ENCODE assay signal across 11 cellular contexts in the genomic region with DNA sequence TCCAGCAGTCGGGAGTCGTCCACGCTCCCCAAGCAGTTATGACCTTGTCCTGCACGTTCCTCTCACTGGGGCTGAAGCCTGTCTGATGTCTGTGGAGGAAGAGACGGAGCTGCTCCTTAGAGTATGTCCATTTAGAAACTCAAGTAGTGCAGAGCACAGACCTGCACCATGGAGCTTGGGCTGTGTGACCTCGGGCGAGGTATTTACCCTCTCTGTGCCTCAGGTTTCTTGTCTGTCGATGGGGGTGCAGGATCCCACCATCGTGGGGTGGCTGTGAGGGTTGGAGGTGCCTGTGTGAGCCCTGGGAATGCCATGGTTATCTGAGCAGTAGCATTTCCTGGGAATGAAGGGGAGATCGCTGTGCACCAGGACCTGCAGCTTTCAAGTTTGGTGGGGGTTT. TPM values are rescaled to one million over a fixed set of nuclear protein-coding genes. Genes with fewer than 3 reads are reported as not detected.
DNase-seq lines count a peak whose midpoint lies in the region; ATAC-seq and TF ChIP-seq lines count a peak whose summit lies in the region.
"Had no signal": no experiment of that assay in that cellular context is flagged by ENCODE, and none has a peak within 500 bp of the region (broad histone marks: within the 10 kb centered on the region; RNA-seq: fewer than 3 reads in every experiment).

No MANE protein-coding gene starts in this region.

- H3K36me3 ChIP-seq in lower lobe of right lung (peaks cover 27% of the 10 kb centered on the region), tibial artery (peaks cover 0 to 25% (median 20%) of the 10 kb centered on the region in 3 donors)

- TF ChIP-seq CTCF in lower lobe of right lung (IDR thresholded peaks at IDR 0.05) (no peak), tibial artery (IDR thresholded peaks at IDR 0.05) (no peak)

- no peak for DNase-seq in activated naive CD4-positive, alpha-beta T cell treated with anti-CD3 and anti-CD28 coated beads for 36 hours
- no peak for DNase-seq in activated naive CD4-positive, alpha-beta T cell treated with anti-CD3 and anti-CD28 coated beads, Interleukin-2, amount 50 U/mL, for 16 hours
- no peak for DNase-seq in activated T-helper 2 cell treated with anti-CD3 and anti-CD28 coated beads, Interferon-gamma antibody, Interleukin-2, Interleukin-4, amounts not matched to agents 10 μg/mL and 5 μg/mL and 100 μg/mL, durations not matched to agents 14 hours and 24 hours and 36 hours (ENCODE audit: low spot score)
- DNase-seq in lower lobe of right lung (no peak), tibial artery (no peak), NCI-H748 (lab: John Stamatoyannopoulos, UW; ENCODE audit: unreplicated experiment) (no peak), NCI-H446 (lab: John Stamatoyannopoulos, UW) (no peak), NCI-H2196 (lab: John Stamatoyannopoulos, UW; ENCODE audit: unreplicated experiment) (no peak)

- H3K4me3 ChIP-seq in lower lobe of right lung (no peak overlapping the region), tibial artery (no peak overlapping the region)
- H3K4me3 ChIP-seq: cardiac muscle cell had no signal

- intact Hi-C loops in activated naive CD4-positive, alpha-beta T cell treated with anti-CD3 and anti-CD28 coated beads for 36 hours (cut with micrococcal nuclease), result loop anchor here (5.0 kb wide), 2 partner anchors 92 to 368 kb away; a partner anchor contains a TSS
- intact Hi-C loops in activated T-helper 2 cell treated with anti-CD3 and anti-CD28 coated beads, Interferon-gamma antibody, Interleukin-2, Interleukin-4, amounts not matched to agents 10 μg/mL and 5 μg/mL and 100 μg/mL, durations not matched to agents 14 hours and 24 hours and 36 hours (cut with micrococcal nuclease), result no loop called here
- intact Hi-C loops in lower lobe of right lung (cut with DNase I) (no loop called here), tibial artery (cut with DNase I; ENCODE audit: low total_unique reads) (no loop called here)

- CTCF ChIA-PET in activated naive CD4-positive, alpha-beta T cell treated with anti-CD3 and anti-CD28 coated beads for 36 hours (lab: Charles Lee), result no interaction called here

- H3K27ac ChIP-seq in lower lobe of right lung, result peak overlapping the region; percentile 84
- peak overlapping the region; percentile 74 to 81 for H3K27ac ChIP-seq in tibial artery

- no peaks in the 10 kb centered on the region for H3K27me3 Mint-ChIP-seq in activated naive CD4-positive, alpha-beta T cell treated with anti-CD3 and anti-CD28 coated beads for 36 hours (ENCODE audit: low read depth)
- H3K27me3 Mint-ChIP-seq in activated T-helper 2 cell treated with anti-CD3 and anti-CD28 coated beads, Interferon-gamma antibody, Interleukin-2, Interleukin-4, amounts not matched to agents 10 μg/mL and 5 μg/mL and 100 μg/mL, durations not matched to agents 14 hours and 24 hours and 36 hours (ENCODE audit: low read depth), result no peaks in the 10 kb centered on the region

- H3K27ac Mint-ChIP-seq in activated naive CD4-positive, alpha-beta T cell treated with anti-CD3 and anti-CD28 coated beads for 36 hours, result peak overlapping the region; percentile 94
- H3K27ac Mint-ChIP-seq in activated T-helper 2 cell treated with anti-CD3 and anti-CD28 coated beads, Interferon-gamma antibody, Interleukin-2, Interleukin-4, amounts not matched to agents 10 μg/mL and 5 μg/mL and 100 μg/mL, durations not matched to agents 14 hours and 24 hours and 36 hours, result peak overlapping the region; percentile 95

- H3K4me1 ChIP-seq in lower lobe of right lung (peaks cover 41% of the 10 kb centered on the region), tibial artery (peaks cover 0 to 47% (median 31%) of the 10 kb centered on the region in 4 donors)

- H3K36me3 Mint-ChIP-seq in activated naive CD4-positive, alpha-beta T cell treated with anti-CD3 and anti-CD28 coated beads for 36 hours (ENCODE audit: low read depth), result peaks cover 36% of the 10 kb centered on the region
- peaks cover 70% of the 10 kb centered on the region for H3K36me3 Mint-ChIP-seq in activated T-helper 2 cell treated with anti-CD3 and anti-CD28 coated beads, Interferon-gamma antibody, Interleukin-2, Interleukin-4, amounts not matched to agents 10 μg/mL and 5 μg/mL and 100 μg/mL, durations not matched to agents 14 hours and 24 hours and 36 hours (ENCODE audit: low read depth)

- H3K9me3 ChIP-seq in lower lobe of right lung, result no peaks in the 10 kb centered on the region
- no peaks in the 10 kb centered on the region for H3K9me3 ChIP-seq in tibial artery

- H3K4me3 Mint-ChIP-seq in activated naive CD4-positive, alpha-beta T cell treated with anti-CD3 and anti-CD28 coated beads for 36 hours, result no peak overlapping the region
- peak overlapping the region; percentile 34 for H3K4me3 Mint-ChIP-seq in activated T-helper 2 cell treated with anti-CD3 and anti-CD28 coated beads, Interferon-gamma antibody, Interleukin-2, Interleukin-4, amounts not matched to agents 10 μg/mL and 5 μg/mL and 100 μg/mL, durations not matched to agents 14 hours and 24 hours and 36 hours (ENCODE audit: low read depth)

- H3K27me3 ChIP-seq in lower lobe of right lung (ENCODE audit: low read depth) (no peaks in the 10 kb centered on the region), tibial artery (no peaks in the 10 kb centered on the region)
- H3K27me3 ChIP-seq: cardiac muscle cell had no signal

- no peaks in the 10 kb centered on the region for H3K9me3 Mint-ChIP-seq in activated naive CD4-positive, alpha-beta T cell treated with anti-CD3 and anti-CD28 coated beads for 36 hours
- no peaks in the 10 kb centered on the region for H3K9me3 Mint-ChIP-seq in activated T-helper 2 cell treated with anti-CD3 and anti-CD28 coated beads, Interferon-gamma antibody, Interleukin-2, Interleukin-4, amounts not matched to agents 10 μg/mL and 5 μg/mL and 100 μg/mL, durations not matched to agents 14 hours and 24 hours and 36 hours

- H3K4me1 Mint-ChIP-seq in activated naive CD4-positive, alpha-beta T cell treated with anti-CD3 and anti-CD28 coated beads for 36 hours (ENCODE audit: low read depth), result peaks cover 44% of the 10 kb centered on the region
- peaks cover 47% of the 10 kb centered on the region for H3K4me1 Mint-ChIP-seq in activated T-helper 2 cell treated with anti-CD3 and anti-CD28 coated beads, Interferon-gamma antibody, Interleukin-2, Interleukin-4, amounts not matched to agents 10 μg/mL and 5 μg/mL and 100 μg/mL, durations not matched to agents 14 hours and 24 hours and 36 hours (ENCODE audit: low read depth)

- no peak for ATAC-seq in lower lobe of right lung

RNA-seq across cellular contexts. Expression of a gene that starts 14.2 kb away (rescaled TPM):
- 10 to 100 TPM; 39.7 to 41.8 TPM for total RNA-seq in activated naive CD4-positive, alpha-beta T cell treated with anti-CD3 and anti-CD28 coated beads for 36 hours
- 59.5 and 60.4 TPM in 2 replicates for total RNA-seq in activated T-helper 2 cell treated with anti-CD3 and anti-CD28 coated beads, Interferon-gamma antibody, Interleukin-2, Interleukin-4, amounts not matched to agents 10 μg/mL and 5 μg/mL and 100 μg/mL, durations not matched to agents 14 hours and 24 hours and 36 hours
- total RNA-seq in lower lobe of right lung, result 16.5 TPM

RNA-seq across cellular contexts. Expression of a gene that starts 34.4 kb away (rescaled TPM):
- 100 to 1,000 TPM; 259 to 288 TPM for total RNA-seq in activated naive CD4-positive, alpha-beta T cell treated with anti-CD3 and anti-CD28 coated beads for 36 hours
- 381 and 410 TPM in 2 replicates for total RNA-seq in activated T-helper 2 cell treated with anti-CD3 and anti-CD28 coated beads, Interferon-gamma antibody, Interleukin-2, Interleukin-4, amounts not matched to agents 10 μg/mL and 5 μg/mL and 100 μg/mL, durations not matched to agents 14 hours and 24 hours and 36 hours
- total RNA-seq in lower lobe of right lung, result 230 TPM

RNA-seq across cellular contexts. Expression of a gene that starts 44.0 kb away (rescaled TPM):
- total RNA-seq in activated naive CD4-positive, alpha-beta T cell treated with anti-CD3 and anti-CD28 coated beads for 36 hours, result 10 to 100 TPM; 44.0 to 47.8 TPM
- total RNA-seq in activated T-helper 2 cell treated with anti-CD3 and anti-CD28 coated beads, Interferon-gamma antibody, Interleukin-2, Interleukin-4, amounts not matched to agents 10 μg/mL and 5 μg/mL and 100 μg/mL, durations not matched to agents 14 hours and 24 hours and 36 hours, result 94.4 and 95.9 TPM in 2 replicates
- 83.2 TPM for total RNA-seq in lower lobe of right lung

RNA-seq across cellular contexts. Expression of a gene that starts 44.5 kb away (rescaled TPM):
- total RNA-seq in activated naive CD4-positive, alpha-beta T cell treated with anti-CD3 and anti-CD28 coated beads for 36 hours, result under 1 TPM in 1 of 2 experiments, not detected in 1; 0.83 TPM
- total RNA-seq in activated T-helper 2 cell treated with anti-CD3 and anti-CD28 coated beads, Interferon-gamma antibody, Interleukin-2, Interleukin-4, amounts not matched to agents 10 μg/mL and 5 μg/mL and 100 μg/mL, durations not matched to agents 14 hours and 24 hours and 36 hours, result 0.76 and 0.89 TPM in 2 replicates
- 2.2 TPM for total RNA-seq in lower lobe of right lung
- total RNA-seq: Daoy, esophagus mucosa had no signal

RNA-seq across cellular contexts. Expression of a gene that starts 48.4 kb away (rescaled TPM):
- 10 to 100 TPM; 15.9 to 16.1 TPM for total RNA-seq in activated naive CD4-positive, alpha-beta T cell treated with anti-CD3 and anti-CD28 coated beads for 36 hours
- total RNA-seq in activated T-helper 2 cell treated with anti-CD3 and anti-CD28 coated beads, Interferon-gamma antibody, Interleukin-2, Interleukin-4, amounts not matched to agents 10 μg/mL and 5 μg/mL and 100 μg/mL, durations not matched to agents 14 hours and 24 hours and 36 hours, result 19.0 and 21.0 TPM in 2 replicates
- total RNA-seq in lower lobe of right lung, result 13.5 TPM
